Comparison of ENCODE assay signal across 1 cellular context in the genomic region with DNA sequence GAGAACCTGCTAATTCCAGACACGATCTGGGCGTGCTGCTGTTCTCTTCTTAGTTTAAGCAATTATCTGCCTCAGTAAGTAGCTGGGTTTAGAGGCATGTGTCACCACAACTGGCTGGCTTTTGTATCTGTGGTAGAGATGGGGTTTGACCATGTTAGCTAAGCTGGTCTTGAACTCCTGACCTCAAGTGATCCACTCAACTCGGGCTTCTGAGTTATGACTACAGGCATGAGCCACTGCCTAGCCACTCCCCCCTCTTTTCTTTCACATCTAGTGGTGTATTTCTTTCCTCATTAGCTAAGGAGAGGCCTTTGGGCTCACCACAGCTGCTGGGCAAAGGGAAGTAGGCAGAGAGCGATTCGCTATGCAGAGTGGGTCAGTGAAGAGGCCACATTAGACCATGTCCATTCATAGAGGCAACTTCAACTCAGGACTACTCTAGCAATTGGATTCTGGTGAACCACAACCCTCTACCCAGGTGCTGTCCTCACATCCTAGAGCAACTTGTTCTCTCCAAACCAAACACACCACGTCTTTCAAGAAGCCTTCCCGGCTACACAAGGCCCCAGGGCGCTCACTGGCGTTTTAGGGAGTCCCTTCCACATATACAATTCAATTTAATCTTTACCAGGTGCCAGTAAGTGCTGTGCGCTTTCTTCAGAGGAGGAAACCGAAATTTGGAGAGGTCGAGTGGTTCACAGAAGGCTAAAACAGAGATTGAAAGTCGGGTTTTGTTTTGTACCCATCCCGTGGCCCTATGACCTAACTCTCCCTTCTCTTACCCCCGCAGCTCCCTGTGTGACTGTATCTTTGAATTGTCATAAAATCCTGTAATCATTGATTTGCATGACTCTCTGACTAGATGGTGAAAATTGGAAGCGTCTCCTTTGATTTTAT.
TF ChIP-seq lines count a peak whose summit lies in the region.

No MANE protein-coding gene starts in this region.

TF ChIP-seq in WTC11, 78 proteins besides CTCF, POLR2A, EP300 and RAD21 (continued from another document):
- TF ChIP-seq ZNF532 (CRISPR knock-in tag; IDR thresholded peaks at IDR 0.05; ENCODE audit: borderline replicate concordance) (no peak), TEAD4 (CRISPR knock-in tag; IDR thresholded peaks at IDR 0.05) (no peak), ZNF396 (CRISPR knock-in tag; IDR thresholded peaks at IDR 0.05; ENCODE audit: borderline replicate concordance) (no peak), ZNF121 (CRISPR knock-in tag; IDR thresholded peaks at IDR 0.05) (no peak), ZNF416 (CRISPR knock-in tag; IDR thresholded peaks at IDR 0.05) (no peak), TP53 (CRISPR knock-in tag; IDR thresholded peaks at IDR 0.05) (no peak), ZNF232 (CRISPR knock-in tag; IDR thresholded peaks at IDR 0.05) (no peak), USF2 (CRISPR knock-in tag; IDR thresholded peaks at IDR 0.05) (no peak)
